In the genomic region with DNA sequence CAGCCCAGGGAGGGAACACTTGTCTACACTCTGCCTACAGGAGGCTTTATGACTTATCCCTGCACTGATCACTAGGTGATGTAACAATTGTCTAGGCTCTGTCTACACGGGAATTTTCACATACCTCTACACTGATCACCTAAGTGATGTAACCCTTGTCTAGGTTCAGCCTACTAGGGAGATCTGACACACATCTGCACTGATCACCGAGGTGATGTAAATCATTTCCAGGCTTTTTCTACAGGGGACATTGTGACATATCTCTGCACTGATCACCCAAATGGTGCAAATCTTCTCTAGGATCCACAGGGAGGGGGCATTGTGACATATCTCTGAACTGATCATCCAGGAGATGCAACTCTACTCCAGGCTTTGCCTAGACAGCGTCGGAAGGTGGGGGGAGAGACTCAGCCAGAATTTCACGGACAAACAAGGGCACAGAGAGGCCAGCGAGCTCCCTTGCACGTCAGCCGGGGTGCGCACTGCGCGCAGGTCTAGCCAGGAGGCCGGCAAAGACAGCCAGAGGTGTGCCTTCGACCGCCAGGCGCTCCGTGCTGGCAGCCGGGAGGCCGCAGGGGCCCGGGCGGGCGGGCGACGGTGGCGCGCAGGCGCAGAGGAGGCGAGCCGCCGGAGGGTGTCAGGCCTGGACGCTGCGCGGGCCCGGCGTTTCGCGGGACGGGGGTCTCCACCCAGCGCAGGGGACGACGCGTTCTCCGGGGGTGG, we compare ENCODE assay signal across 8 cellular contexts. TPM values are rescaled to one million over a fixed set of nuclear protein-coding genes. Genes with fewer than 3 reads are reported as not detected.
DNase-seq lines count a peak whose midpoint lies in the region; ATAC-seq lines count a peak whose summit lies in the region.

No MANE protein-coding gene starts in this region.

- H3K27me3 Mint-ChIP-seq in T-helper 2 cell treated with Interferon-gamma antibody and Interleukin-4, amounts not matched to agents 5 μg/mL and 100 μg/mL, for 36 hours (ENCODE audit: low read depth): peaks cover 4% of the 10 kb centered on the region

- peak overlapping the region; percentile 88 for H3K27ac Mint-ChIP-seq in T-helper 2 cell treated with Interferon-gamma antibody and Interleukin-4, amounts not matched to agents 5 μg/mL and 100 μg/mL, for 36 hours

- peaks cover 4% of the 10 kb centered on the region for H3K36me3 Mint-ChIP-seq in T-helper 2 cell treated with Interferon-gamma antibody and Interleukin-4, amounts not matched to agents 5 μg/mL and 100 μg/mL, for 36 hours (ENCODE audit: low read depth)

- H3K4me1 Mint-ChIP-seq in T-helper 2 cell treated with Interferon-gamma antibody and Interleukin-4, amounts not matched to agents 5 μg/mL and 100 μg/mL, for 36 hours (ENCODE audit: low read depth): peaks cover 10% of the 10 kb centered on the region

- peaks cover 32% of the 10 kb centered on the region for H3K9me3 Mint-ChIP-seq in T-helper 2 cell treated with Interferon-gamma antibody and Interleukin-4, amounts not matched to agents 5 μg/mL and 100 μg/mL, for 36 hours

- peak overlapping the region; percentile 84 for H3K4me3 Mint-ChIP-seq in T-helper 2 cell treated with Interferon-gamma antibody and Interleukin-4, amounts not matched to agents 5 μg/mL and 100 μg/mL, for 36 hours

- ATAC-seq in GM18868 (IDR thresholded peaks at IDR 0.05; ENCODE audit: unreplicated experiment): no peak

- H3K27ac ChIP-seq in cingulate gyrus (ENCODE audit: low read depth, low read length): peak overlapping the region; percentile 80

- peak; percentile 71 for DNase-seq in activated naive CD4-positive, alpha-beta T cell treated with Interleukin-2 at 50 U/mL for 16 hours
- DNase-seq in activated naive CD4-positive, alpha-beta T cell (lab: John Stamatoyannopoulos, UW): no peak
- peak; percentile 60 for DNase-seq in T-helper 2 cell treated with Interferon-gamma antibody and Interleukin-4, amounts not matched to agents 5 μg/mL and 100 μg/mL, for 36 hours (ENCODE audit: low spot score)
- DNase-seq in lung microvascular endothelial cell (ENCODE audit: low read depth in 2 of 2) (peak; percentile 42 to 87), cerebellar nuclear complex (lab: John Stamatoyannopoulos, UW) (no peak)
- peak; percentile 36 for DNase-seq in stimulated activated CD8-positive, alpha-beta memory T cell treated with anti-CD3 and anti-CD28 coated beads, Interleukin-15, amount 100 ng/mL, for 1 hour (ENCODE audit: low read depth)

RNA-seq across cellular contexts. Expression of a gene that starts 46.9 kb away (rescaled TPM):
- 14.7 and 14.8 TPM in 2 replicates for total RNA-seq in lung microvascular endothelial cell

Comparison
In these comparisons a context has a peak if more than half of its experiments do, and no peak if none do; other contexts are left out.
1. DNase-seq: peak in activated naive CD4-positive, alpha-beta T cell treated with Interleukin-2 at 50 U/mL for 16 hours (single experiment), T-helper 2 cell treated with Interferon-gamma antibody and Interleukin-4, amounts not matched to agents 5 μg/mL and 100 μg/mL, for 36 hours (single experiment), lung microvascular endothelial cell (2 of 2) and stimulated activated CD8-positive, alpha-beta memory T cell treated with anti-CD3 and anti-CD28 coated beads, Interleukin-15, amount 100 ng/mL, for 1 hour (single experiment); none in activated naive CD4-positive, alpha-beta T cell (0 of 4) and cerebellar nuclear complex (0 of 2).